Comparison of ENCODE assay signal across 9 cellular contexts in genomic region chr2:176130153-176130916, GRCh38. TPM values are rescaled to one million over a fixed set of nuclear protein-coding genes. Genes with fewer than 3 reads are reported as not detected.
DNase-seq lines count a peak whose midpoint lies in the region; ATAC-seq, FAIRE-seq and TF ChIP-seq lines count a peak whose summit lies in the region.
"Had no signal": no experiment of that assay in that cellular context is flagged by ENCODE, and none has a peak within 500 bp of the region (broad histone marks: within the 10 kb centered on the region; RNA-seq: fewer than 3 reads in every experiment).

No MANE protein-coding gene starts in this region.

- CTCF ChIA-PET in CD4-positive, alpha-beta T cell (lab: Charles Lee): no interaction called here

- H3K27me3 ChIP-seq in CD4-positive, alpha-beta T cell (ENCODE audit: control insufficient read depth, insufficient read depth, low read length): peaks cover 92% of the 10 kb centered on the region
- no peaks in the 10 kb centered on the region for H3K27me3 ChIP-seq in MG63

- no peak overlapping the region for H3K27ac ChIP-seq in CD4-positive, alpha-beta T cell (ENCODE audit: low read depth, low read length)

- TF ChIP-seq CTCF in CD4-positive, alpha-beta T cell (IDR thresholded peaks at IDR 0.05): no peak

- peak overlapping the region; percentile 70 for H3K4me3 Mint-ChIP-seq in CD4-positive, alpha-beta T cell

- H3K9me3 Mint-ChIP-seq in CD4-positive, alpha-beta T cell: no peaks in the 10 kb centered on the region

- H3K36me3 Mint-ChIP-seq in CD4-positive, alpha-beta T cell (ENCODE audit: low read depth): no peaks in the 10 kb centered on the region

- no peaks in the 10 kb centered on the region for H3K36me3 ChIP-seq in MG63

- POLR2A ChIA-PET in CD4-positive, alpha-beta T cell (lab: Charles Lee): interaction anchor here (0.9 kb wide), 1 partner anchor 14 kb away, joined by 3 read pairs; no protein-coding TSS in a partner anchor

- H3K4me1 Mint-ChIP-seq in CD4-positive, alpha-beta T cell (ENCODE audit: low read depth): peaks cover 44% of the 10 kb centered on the region

- ATAC-seq in CD4-positive, alpha-beta T cell (ENCODE audit: poor library complexity): peak; percentile 36
- ATAC-seq in GM19452 (IDR thresholded peaks at IDR 0.05; ENCODE audit: unreplicated experiment): no peak

- peak overlapping the region; percentile 57 for H3K4me3 ChIP-seq in MG63

- intact Hi-C loops in CD4-positive, alpha-beta T cell (cut with DNase I, micrococcal nuclease): loop anchor here in 1 of 2 experiments (5.0 to 10.0 kb wide), 2 partner anchors 43 to 1284 kb away; no protein-coding TSS in a partner anchor

- DNase-seq in CD4-positive, alpha-beta T cell: no peak
- DNase-seq in MG63 (peak; percentile 74), astrocyte of the hippocampus (ENCODE audit: low read depth, low spot score) (peak; percentile 39), mesenteric fat pad (ENCODE audit: low spot score) (peak; percentile 90), urothelium cell line (ENCODE audit: low spot score) (peak; percentile 61), GF-D8 (lab: John Stamatoyannopoulos, UW) (no peak)
- DNase-seq in effector CD4-positive, alpha-beta T cell: no peak

- no peaks in the 10 kb centered on the region for H3K9me3 ChIP-seq in CD4-positive, alpha-beta T cell (ENCODE audit: control insufficient read depth, low read length)
- H3K9me3 ChIP-seq in MG63: no peaks in the 10 kb centered on the region

- H3K27ac Mint-ChIP-seq in CD4-positive, alpha-beta T cell: peak overlapping the region; percentile 50

- peaks cover 90% of the 10 kb centered on the region for H3K27me3 Mint-ChIP-seq in CD4-positive, alpha-beta T cell

- FAIRE-seq in urothelium cell line (lab: Jason Lieb, UNC): no peak
- FAIRE-seq: bronchial epithelial cell had no signal

RNA-seq across cellular contexts. Expression of gene HOXD8, which starts 0.8 kb away (rescaled TPM):
- not detected for total RNA-seq in CD4-positive, alpha-beta T cell
- 13.4 and 15.5 TPM in 2 replicates for total RNA-seq in MG63 (2014; rRNA removed; shearing (Covaris generic); ENCODE audit: low replicate concordance)
- total RNA-seq in mesenteric fat pad: 13.3 TPM
- total RNA-seq: bronchial epithelial cell had no signal

RNA-seq across cellular contexts. Expression of gene HOXD9, which starts 7.8 kb away (rescaled TPM):
- not detected for total RNA-seq in CD4-positive, alpha-beta T cell
- 0.16 and 2.3 TPM in 2 replicates for total RNA-seq in MG63 (2014; rRNA removed; shearing (Covaris generic); ENCODE audit: low replicate concordance)
- 6.1 TPM for total RNA-seq in mesenteric fat pad
- total RNA-seq: bronchial epithelial cell had no signal

RNA-seq across cellular contexts. Expression of gene HOXD10, which starts 13.8 kb away (rescaled TPM):
- total RNA-seq in CD4-positive, alpha-beta T cell: not detected
- total RNA-seq in MG63 (2014; rRNA removed; shearing (Covaris generic); ENCODE audit: low replicate concordance): 3.8 and 4.8 TPM in 2 replicates
- total RNA-seq in mesenteric fat pad: 1.7 TPM
- total RNA-seq: bronchial epithelial cell had no signal

RNA-seq across cellular contexts. Expression of gene HOXD4, which starts 21.0 kb away (rescaled TPM):
- not detected for total RNA-seq in CD4-positive, alpha-beta T cell
- total RNA-seq in MG63 (2014; rRNA removed; shearing (Covaris generic); ENCODE audit: low replicate concordance): 0.26 TPM in 1 of 2 replicates, not detected in the other
- total RNA-seq in mesenteric fat pad: 4.1 TPM
- total RNA-seq: bronchial epithelial cell had no signal

RNA-seq across cellular contexts. Expression of gene HOXD11, which starts 23.3 kb away (rescaled TPM):
- total RNA-seq in CD4-positive, alpha-beta T cell: not detected
- 3.6 and 9.7 TPM in 2 replicates for total RNA-seq in MG63 (2014; rRNA removed; shearing (Covaris generic); ENCODE audit: low replicate concordance)
- total RNA-seq in mesenteric fat pad: 1.2 TPM
- total RNA-seq: bronchial epithelial cell had no signal

Comparison
In these comparisons a context has a peak if more than half of its experiments do, and no peak if none do; other contexts are left out.
1. DNase-seq: peak in MG63 (single experiment), astrocyte of the hippocampus (single experiment), mesenteric fat pad (single experiment) and urothelium cell line (single experiment); none in CD4-positive, alpha-beta T cell (0 of 10), effector CD4-positive, alpha-beta T cell (single experiment) and GF-D8 (single experiment).
2. RNA of gene HOXD8, which starts 0.8 kb away (total RNA-seq): 13.4 to 15.5 TPM in MG63 and 13.3 TPM in mesenteric fat pad (single experiment); not detected in CD4-positive, alpha-beta T cell; every median in the first group is over 10 times any median in the second.